ENCODE assay signal across 16 cellular contexts in the genomic region with DNA sequence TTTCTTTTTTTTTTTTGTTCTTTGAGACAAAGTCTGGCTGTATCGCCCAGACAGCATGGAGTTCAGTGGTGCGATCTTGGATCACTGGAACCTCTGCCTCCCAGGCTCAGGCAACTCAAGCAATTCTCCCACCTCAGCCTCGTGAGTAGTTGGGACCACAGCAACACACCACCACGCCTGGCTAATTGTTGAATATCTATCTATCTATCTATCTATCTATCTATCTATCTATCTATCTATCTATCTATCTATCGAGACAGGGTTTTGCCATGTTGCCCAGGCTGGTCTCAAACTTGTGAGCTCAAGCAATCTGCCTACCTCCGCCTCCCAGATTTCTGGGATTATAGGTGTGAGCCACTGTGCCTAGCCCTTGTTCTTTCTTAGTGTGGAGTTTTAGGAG.
DNase-seq lines count a peak whose midpoint lies in the region; FAIRE-seq and TF ChIP-seq lines count a peak whose summit lies in the region.
"Had no signal": no experiment of that assay in that cellular context is flagged by ENCODE, and none has a peak within 500 bp of the region (broad histone marks: within the 10 kb centered on the region; RNA-seq: fewer than 3 reads in every experiment).

No MANE protein-coding gene starts in this region.

- H3K27ac Mint-ChIP-seq in astrocyte (ENCODE audit: unreplicated experiment) (peak overlapping the region; percentile 97), progenitor cell of endocrine pancreas (peak overlapping the region; percentile 59)
- no peak overlapping the region for H3K27ac Mint-ChIP-seq in CD8-positive, alpha-beta memory T cell
- H3K27ac Mint-ChIP-seq: CD4-positive, alpha-beta memory T cell; HFFc6 had no signal

- TF ChIP-seq EP300 in transverse colon (IDR thresholded peaks at IDR 0.05; ENCODE audit: low read depth) = no peak

- H4K20me1 ChIP-seq in astrocyte (ENCODE audit: insufficient read depth, low read length) = no peaks in the 10 kb centered on the region

- 89 to 92% methylated on average over 6 of the region's 6 CpGs for WGBS in transverse colon (ENCODE audit: low coverage in 1 of 2), 2 donors

- POLR2A ChIA-PET in CD8-positive, alpha-beta memory T cell (lab: Charles Lee) = no interaction called here

- H3K9me3 Mint-ChIP-seq in astrocyte (ENCODE audit: unreplicated experiment) (no peaks in the 10 kb centered on the region), progenitor cell of endocrine pancreas (ENCODE audit: low read depth) (no peaks in the 10 kb centered on the region)
- H3K9me3 Mint-ChIP-seq in CD8-positive, alpha-beta memory T cell = no peaks in the 10 kb centered on the region
- H3K9me3 Mint-ChIP-seq: CD4-positive, alpha-beta memory T cell; HFFc6 had no signal

- in situ Hi-C loops in brain microvascular endothelial cell (cut with HindIII; ENCODE audit: low pct_ligation_motif_present, low sequenced_read_pairs) = no loop called here
- in situ Hi-C loops in transverse colon (cut with MboI; ENCODE audit: low pct_ligation_motif_present in 1 of 4, low pct_unique_long_range_greater_than_20kb in 1 of 4, low sequenced_read_pairs in 3 of 4) = no loop called here

- TF ChIP-seq CTCF in astrocyte (IDR thresholded peaks at IDR 0.05; ENCODE audit: insufficient read depth, low read depth, low read length) (no peak), brain microvascular endothelial cell (IDR thresholded peaks at IDR 0.05; ENCODE audit: low read depth, low read length, missing control alignments) (no peak), progenitor cell of endocrine pancreas (IDR thresholded peaks at IDR 0.05; ENCODE audit: unreplicated experiment) (no peak), transverse colon (IDR thresholded peaks at IDR 0.05) (no peak)

- H3K36me3 ChIP-seq in astrocyte (ENCODE audit: insufficient read depth, low read length) = no peaks in the 10 kb centered on the region
- H3K36me3 ChIP-seq in brain microvascular endothelial cell (replicated peaks) = no peaks in the 10 kb centered on the region
- no peaks in the 10 kb centered on the region for H3K36me3 ChIP-seq in CD8-positive, alpha-beta memory T cell (ENCODE audit: insufficient read depth, low read length)
- no peaks in the 10 kb centered on the region for H3K36me3 ChIP-seq in transverse colon
- H3K36me3 ChIP-seq: HAP-1 had no signal

- CTCF ChIA-PET in CD8-positive, alpha-beta memory T cell (lab: Charles Lee) = no interaction called here

- H3K36me3 Mint-ChIP-seq in astrocyte (ENCODE audit: low read depth, unreplicated experiment) (no peaks in the 10 kb centered on the region), progenitor cell of endocrine pancreas (ENCODE audit: insufficient read depth) (no peaks in the 10 kb centered on the region)
- no peaks in the 10 kb centered on the region for H3K36me3 Mint-ChIP-seq in CD8-positive, alpha-beta memory T cell
- H3K36me3 Mint-ChIP-seq: CD4-positive, alpha-beta memory T cell had no signal

- no peak overlapping the region for H3K9ac ChIP-seq in astrocyte (ENCODE audit: low read length)

- intact Hi-C loops in transverse colon (cut with DNase I; ENCODE audit: low total_unique reads) = no loop called here

- FAIRE-seq in astrocyte (lab: Jason Lieb, UNC) = no peak
- FAIRE-seq: G401.6, GM12892 had no signal

- no peak overlapping the region for H2AFZ ChIP-seq in astrocyte (ENCODE audit: low read depth, low read length)

- H3K27me3 ChIP-seq in astrocyte (ENCODE audit: insufficient read depth, low read length) = no peaks in the 10 kb centered on the region
- no peaks in the 10 kb centered on the region for H3K27me3 ChIP-seq in brain microvascular endothelial cell (replicated peaks)
- H3K27me3 ChIP-seq in CD8-positive, alpha-beta memory T cell (ENCODE audit: insufficient read depth, low read length, poor library complexity, severe bottlenecking) = no peaks in the 10 kb centered on the region
- no peaks in the 10 kb centered on the region for H3K27me3 ChIP-seq in transverse colon

- no peaks in the 10 kb centered on the region for H3K79me2 ChIP-seq in astrocyte (ENCODE audit: insufficient read depth, low read length)

- H3K4me1 ChIP-seq in astrocyte (ENCODE audit: insufficient read depth, low read length) (peaks cover 37% of the 10 kb centered on the region), transverse colon (peaks cover 0 to 18% (median 0%) of the 10 kb centered on the region in 4 donors)
- no peaks in the 10 kb centered on the region for H3K4me1 ChIP-seq in CD8-positive, alpha-beta memory T cell (ENCODE audit: insufficient read depth, low read length)
- H3K4me1 ChIP-seq: HAP-1 had no signal

- no peak overlapping the region for H3K27ac ChIP-seq in astrocyte (ENCODE audit: low read depth, low read length)
- peak overlapping the region; percentile 99 for H3K27ac ChIP-seq in brain microvascular endothelial cell
- H3K27ac ChIP-seq in CD8-positive, alpha-beta memory T cell (ENCODE audit: low read depth, low read length) = no peak overlapping the region
- no peak overlapping the region for H3K27ac ChIP-seq in transverse colon

- no peak overlapping the region for H3K4me3 ChIP-seq in astrocyte (ENCODE audit: insufficient read depth, low read depth, low read length)
- H3K4me3 ChIP-seq in brain microvascular endothelial cell (ENCODE audit: low read depth, low read length) = no peak overlapping the region
- H3K4me3 ChIP-seq in CD8-positive, alpha-beta memory T cell (ENCODE audit: low read length) = no peak overlapping the region
- no peak overlapping the region for H3K4me3 ChIP-seq in transverse colon
- H3K4me3 ChIP-seq: HAP-1 had no signal

- no peaks in the 10 kb centered on the region for H3K9me3 ChIP-seq in astrocyte (ENCODE audit: insufficient read depth, low read depth, low read length)
- H3K9me3 ChIP-seq in CD8-positive, alpha-beta memory T cell (ENCODE audit: low read length) = no peaks in the 10 kb centered on the region
- H3K9me3 ChIP-seq in transverse colon = no peaks in the 10 kb centered on the region
- H3K9me3 ChIP-seq: Caco-2, HAP-1 had no signal

- no peak overlapping the region for H3K4me2 ChIP-seq in astrocyte (ENCODE audit: low read length)

- no peak for TF ChIP-seq POLR2A in transverse colon (IDR thresholded peaks at IDR 0.05)

- no peaks in the 10 kb centered on the region for H3K27me3 Mint-ChIP-seq in astrocyte (ENCODE audit: low read depth, unreplicated experiment)
- H3K27me3 Mint-ChIP-seq in progenitor cell of endocrine pancreas = no peaks in the 10 kb centered on the region
- H3K27me3 Mint-ChIP-seq in CD8-positive, alpha-beta memory T cell = peaks cover 2 to 43% of the 10 kb centered on the region in 2 donors

- no peak overlapping the region for H3K4me3 Mint-ChIP-seq in astrocyte (ENCODE audit: unreplicated experiment)
- H3K4me3 Mint-ChIP-seq in progenitor cell of endocrine pancreas (ENCODE audit: low read depth) = no peak overlapping the region
- no peak overlapping the region for H3K4me3 Mint-ChIP-seq in CD8-positive, alpha-beta memory T cell
- H3K4me3 Mint-ChIP-seq: CD4-positive, alpha-beta memory T cell; HFFc6 had no signal

- H3K4me1 Mint-ChIP-seq in astrocyte (ENCODE audit: low read depth, unreplicated experiment) (peaks cover 49% of the 10 kb centered on the region), progenitor cell of endocrine pancreas (ENCODE audit: low read depth) (peaks cover 11% of the 10 kb centered on the region)
- H3K4me1 Mint-ChIP-seq in CD8-positive, alpha-beta memory T cell = no peaks in the 10 kb centered on the region
- H3K4me1 Mint-ChIP-seq: CD4-positive, alpha-beta memory T cell had no signal

- DNase-seq in astrocyte (ENCODE audit: low read depth) = no peak
- DNase-seq in brain microvascular endothelial cell = no peak
- DNase-seq in progenitor cell of endocrine pancreas (ENCODE audit: low spot score, unreplicated experiment) = no peak
- no peak for DNase-seq in CD8-positive, alpha-beta memory T cell
- no peak for DNase-seq in transverse colon
- DNase-seq in stimulated activated CD4-positive, alpha-beta T cell treated with anti-CD3 and anti-CD28 coated beads, Interleukin-4, amount 100 ng/mL, for 4 hours = no peak
- DNase-seq: C1 segment of cervical spinal cord; Caco-2; CD4-positive, alpha-beta memory T cell; DMS153; DND-41; GOT3; HFFc6 had no signal

Comparison
In these comparisons a context has a peak if more than half of its experiments do, and no peak if none do; other contexts are left out.
1. H3K27ac Mint-ChIP-seq: peak in astrocyte (single experiment) and progenitor cell of endocrine pancreas (single experiment); none in CD8-positive, alpha-beta memory T cell (0 of 8).